In genomic region chr15:84845631-84846030, GRCh38 we compare ENCODE assay signal across 9 cellular contexts. TPM values are rescaled to one million over a fixed set of nuclear protein-coding genes. Genes with fewer than 3 reads are reported as not detected.
A peak's percentile ranks its signal among the peaks of the same experiment; 100 is the strongest.
DNase-seq lines count a peak whose midpoint lies in the region; FAIRE-seq and TF ChIP-seq lines count a peak whose summit lies in the region.
"Not testable (repeated sequence)": the region's sequence is repeated elsewhere in the genome, so short reads cannot be mapped to it uniquely, and the experiment has no call there.
"Had no signal": no experiment of that assay in that cellular context is flagged by ENCODE, and none has a peak within 500 bp of the region (broad histone marks: within the 10 kb centered on the region; RNA-seq: fewer than 3 reads in every experiment).

No MANE protein-coding gene starts in this region.

- TF ChIP-seq CTCF in LNCaP clone FGC (IDR thresholded peaks at IDR 0.05; ENCODE audit: control insufficient read depth, extremely low read depth, insufficient read depth) (peak; percentile 71), dorsolateral prefrontal cortex (IDR thresholded peaks at IDR 0.05 in 54 of 56, conservative IDR thresholded peaks at IDR 0.05 in 2 of 56; ENCODE audit: low read depth in 1 of 56, partially characterized antibody in 56 of 56) (peak; percentile 23 to 68 (median 50)), retinal pigment epithelial cell (conservative IDR thresholded peaks at IDR 0.05; ENCODE audit: low read depth, low read length) (peak; percentile 48)

- H3K27ac Mint-ChIP-seq in immature natural killer cell, result not testable (repeated sequence)

- H3K27ac ChIP-seq in SJCRH30, dorsolateral prefrontal cortex: not testable (repeated sequence)

- not testable (repeated sequence) for H3K4me1 Mint-ChIP-seq in immature natural killer cell

- H3K36me3 Mint-ChIP-seq in immature natural killer cell, result peaks cover 6 to 18% (median 10%) of the 10 kb centered on the region in 3 donors

- peaks cover 31% of the 10 kb centered on the region for H3K36me3 ChIP-seq in SJCRH30

- H3K9me3 ChIP-seq in SJCRH30 (replicated peaks), result not testable (repeated sequence)

- intact Hi-C loops in dorsolateral prefrontal cortex (cut with DNase I), result not testable (repeated sequence)

- not testable (repeated sequence) for H3K4me1 ChIP-seq in SJCRH30

- not testable (repeated sequence) for FAIRE-seq in urothelium cell line (lab: Jason Lieb, UNC)

- H3K9me3 Mint-ChIP-seq in immature natural killer cell, result peaks cover 7 to 16% (median 15%) of the 10 kb centered on the region in 6 donors

- H3K4me3 Mint-ChIP-seq in immature natural killer cell, result not testable (repeated sequence)

- not testable (repeated sequence) for H3K27me3 Mint-ChIP-seq in immature natural killer cell (ENCODE audit: low read depth in 3 of 3)

- DNase-seq in GDM1 (lab: John Stamatoyannopoulos, UW) (peak; percentile 35), LNCaP clone FGC (ENCODE audit: low read depth) (peak; percentile 50), SJCRH30 (peak; percentile 64 to 68), activated T-cell treated with anti-CD3 and anti-CD28 coated beads for 1 hour (ENCODE audit: low read depth) (peak; percentile 29), dorsolateral prefrontal cortex (peak in 1 of 10 donors; percentile 45), immature natural killer cell (peak in 2 of 3 donors; percentile 4 to 12), urothelium cell line (ENCODE audit: low spot score) (peak; percentile 39)
- not testable (repeated sequence) for DNase-seq in retinal pigment epithelial cell (ENCODE audit: low read depth)

- not testable (repeated sequence) for H3K4me3 ChIP-seq in LNCaP clone FGC (ENCODE audit: low read depth, low read length); SJCRH30; dorsolateral prefrontal cortex; retinal pigment epithelial cell (ENCODE audit: low read length)

- H3K27me3 ChIP-seq in SJCRH30, dorsolateral prefrontal cortex: not testable (repeated sequence)

RNA-seq across cellular contexts. Expression of gene ALPK3, which starts 28.5 kb away (rescaled TPM):
- 35.9 and 49.9 TPM in 2 replicates for total RNA-seq in SJCRH30 (2014; rRNA removed; shearing (Covaris generic))
- 10 to 100 TPM in 1 of 120 experiments, 1 to 10 TPM in 119; 1.5 to 11.2 (median 3.8) TPM for total RNA-seq in dorsolateral prefrontal cortex
- not detected for polyA plus RNA-seq in immature natural killer cell

RNA-seq across cellular contexts. Expression of gene SLC28A1, which starts 38.8 kb away (rescaled TPM):
- not detected in 2 replicates for total RNA-seq in SJCRH30 (2014; rRNA removed; shearing (Covaris generic))
- under 1 TPM in 20 of 120 experiments, not detected in 100; 0.17 to 0.61 (median 0.28) TPM for total RNA-seq in dorsolateral prefrontal cortex
- polyA plus RNA-seq in immature natural killer cell, result not detected
- total RNA-seq: T-helper 1 cell treated with Interleukin-12 subunit alpha and Interleukin-12 subunit beta and Interleukin-4 antibody, amounts not matched to agents 30 ng/mL and 1 ng/mL, for 36 hours had no signal
